In the genomic region with DNA sequence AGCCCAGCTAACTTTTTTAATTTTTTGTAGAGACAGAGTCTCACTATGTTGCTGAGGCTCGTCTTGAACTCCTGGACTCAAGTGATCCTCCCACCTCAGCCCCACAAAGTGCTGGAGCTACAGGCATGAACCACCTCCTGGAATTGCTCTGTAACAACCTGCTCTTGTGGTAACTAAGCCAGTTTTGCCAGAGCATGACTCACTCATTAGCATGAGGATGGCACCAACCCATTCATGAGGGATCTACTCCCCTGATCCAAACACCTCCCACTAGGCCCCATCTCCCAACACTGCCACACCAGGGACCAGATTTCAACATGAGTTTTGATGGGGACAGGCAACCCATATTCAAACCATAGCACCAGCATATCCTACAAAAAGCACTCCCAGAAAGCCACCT, we compare ENCODE assay signal across 15 cellular contexts.
DNase-seq lines count a peak whose midpoint lies in the region; ATAC-seq and TF ChIP-seq lines count a peak whose summit lies in the region.
"Had no signal": no experiment of that assay in that cellular context is flagged by ENCODE, and none has a peak within 500 bp of the region (broad histone marks: within the 10 kb centered on the region; RNA-seq: fewer than 3 reads in every experiment).

No MANE protein-coding gene starts in this region.

- no peak overlapping the region for H3K4me3 ChIP-seq in breast epithelium
- H3K4me3 ChIP-seq: pancreas had no signal

- no peak overlapping the region for H3K27ac ChIP-seq in breast epithelium
- H3K27ac ChIP-seq: pancreas had no signal

- H3K36me3 ChIP-seq in breast epithelium = no peaks in the 10 kb centered on the region
- H3K36me3 ChIP-seq: pancreas had no signal

- H3K9me3 Mint-ChIP-seq in MCF 10A (ENCODE audit: unreplicated experiment) (no peaks in the 10 kb centered on the region), glutamatergic neuron (ENCODE audit: unreplicated experiment) (peaks cover 11% of the 10 kb centered on the region)
- peaks cover 0 to 3% (median 0%) of the 10 kb centered on the region in 9 donors for H3K9me3 Mint-ChIP-seq in naive thymus-derived CD8-positive, alpha-beta T cell

- H3K9me3 ChIP-seq in breast epithelium = no peaks in the 10 kb centered on the region
- H3K9me3 ChIP-seq: pancreas had no signal

- intact Hi-C loops in MCF 10A (cut with micrococcal nuclease) = no loop called here
- intact Hi-C loops in breast epithelium (cut with DNase I; ENCODE audit: low total_unique reads) = no loop called here
- intact Hi-C loops in posterior vena cava (cut with DNase I) = no loop called here

- TF ChIP-seq CTCF in MCF 10A (IDR thresholded peaks at IDR 0.05; ENCODE audit: unreplicated experiment) (no peak), breast epithelium (IDR thresholded peaks at IDR 0.05) (no peak), glutamatergic neuron (IDR thresholded peaks at IDR 0.05; ENCODE audit: partially characterized antibody, unreplicated experiment) (no peak)

- H3K4me1 Mint-ChIP-seq in MCF 10A (ENCODE audit: insufficient read depth, unreplicated experiment) (peaks cover 10% of the 10 kb centered on the region), glutamatergic neuron (ENCODE audit: low read depth, unreplicated experiment) (peaks cover 35% of the 10 kb centered on the region)
- H3K4me1 Mint-ChIP-seq in naive thymus-derived CD8-positive, alpha-beta T cell = no peaks in the 10 kb centered on the region
- H3K4me1 Mint-ChIP-seq: immature natural killer cell had no signal

- H3K27me3 ChIP-seq in breast epithelium = no peaks in the 10 kb centered on the region
- H3K27me3 ChIP-seq: dorsolateral prefrontal cortex, pancreas had no signal

- no peak for TF ChIP-seq POLR2A in breast epithelium (IDR thresholded peaks at IDR 0.05)

- no peak for ATAC-seq in GM21619 (IDR thresholded peaks at IDR 0.05; ENCODE audit: unreplicated experiment)
- ATAC-seq in naive thymus-derived CD8-positive, alpha-beta T cell = no peak
- ATAC-seq: Panc1, pancreas had no signal

- H3K27me3 Mint-ChIP-seq in MCF 10A (ENCODE audit: insufficient read depth, unreplicated experiment) (no peaks in the 10 kb centered on the region), glutamatergic neuron (ENCODE audit: unreplicated experiment) (peaks cover 6% of the 10 kb centered on the region)
- H3K27me3 Mint-ChIP-seq in naive thymus-derived CD8-positive, alpha-beta T cell = peaks cover 0 to 9% (median 2%) of the 10 kb centered on the region in 5 donors

- no TSS peak for BruUV-seq in MCF 10A (replicated peaks; lab: Mats Ljungman, UMichigan)

- H3K4me3 Mint-ChIP-seq in MCF 10A (ENCODE audit: unreplicated experiment) = no peak overlapping the region
- peak overlapping the region; percentile 40 for H3K4me3 Mint-ChIP-seq in glutamatergic neuron (ENCODE audit: unreplicated experiment)
- H3K4me3 Mint-ChIP-seq in naive thymus-derived CD8-positive, alpha-beta T cell = no peak overlapping the region
- H3K4me3 Mint-ChIP-seq: immature natural killer cell had no signal

- no peaks in the 10 kb centered on the region for H3K4me1 ChIP-seq in breast epithelium
- H3K4me1 ChIP-seq: pancreas had no signal

- DNase-seq in MCF 10A (ENCODE audit: unreplicated experiment) = peak; percentile 59
- DNase-seq in breast epithelium (ENCODE audit: low spot score in 2 of 2) = no peak
- peak; percentile 45 for DNase-seq in SW480 (ENCODE audit: low spot score)
- no peak for DNase-seq in glutamatergic neuron
- DNase-seq in posterior vena cava (ENCODE audit: low spot score) = no peak
- DNase-seq in naive thymus-derived CD8-positive, alpha-beta T cell = no peak
- no peak for DNase-seq in amniotic stem cell (lab: John Stamatoyannopoulos, UW)
- DNase-seq: activated CD4-positive, alpha-beta T cell treated with anti-CD3 and anti-CD28 coated beads for 4 hours; immature natural killer cell; NCI-H2171; pancreas; T-helper 2 cell had no signal

- peaks cover 5% of the 10 kb centered on the region for H3K36me3 Mint-ChIP-seq in MCF 10A (ENCODE audit: insufficient read depth, unreplicated experiment)
- no peaks in the 10 kb centered on the region for H3K36me3 Mint-ChIP-seq in glutamatergic neuron (ENCODE audit: unreplicated experiment)
- H3K36me3 Mint-ChIP-seq in naive thymus-derived CD8-positive, alpha-beta T cell = no peaks in the 10 kb centered on the region

- POLR2A ChIA-PET in MCF 10A (lab: Yijun Ruan, JAX) = no interaction called here
- POLR2A ChIA-PET in naive thymus-derived CD8-positive, alpha-beta T cell (lab: Charles Lee) = no interaction called here

- H3K27ac Mint-ChIP-seq in MCF 10A (ENCODE audit: low read depth, unreplicated experiment) = no peak overlapping the region
- peak overlapping the region; percentile 88 for H3K27ac Mint-ChIP-seq in glutamatergic neuron (ENCODE audit: unreplicated experiment)
- H3K27ac Mint-ChIP-seq in naive thymus-derived CD8-positive, alpha-beta T cell = no peak overlapping the region
- H3K27ac Mint-ChIP-seq: immature natural killer cell had no signal

- CTCF ChIA-PET in MCF 10A (lab: Yijun Ruan, JAX) = interaction anchor here (0.6 to 1.7 kb wide), 3 partner anchors 9 to 329 kb away, joined by 3 read pairs; no protein-coding TSS in a partner anchor

Comparison
In these comparisons a context has a peak if more than half of its experiments do, and no peak if none do; other contexts are left out.
1. DNase-seq: peak in MCF 10A (single experiment) and SW480 (single experiment); none in breast epithelium (0 of 2), glutamatergic neuron (single experiment), posterior vena cava (single experiment), naive thymus-derived CD8-positive, alpha-beta T cell (0 of 10) and amniotic stem cell (single experiment).